Comparison of ENCODE assay signal across 9 cellular contexts in genomic region chrX:135740683-135741149, GRCh38. TPM values are rescaled to one million over a fixed set of nuclear protein-coding genes. Genes with fewer than 3 reads are reported as not detected.
A peak's percentile ranks its signal among the peaks of the same experiment; 100 is the strongest.
DNase-seq lines count a peak whose midpoint lies in the region; ATAC-seq and TF ChIP-seq lines count a peak whose summit lies in the region.
"Had no signal": no experiment of that assay in that cellular context is flagged by ENCODE, and none has a peak within 500 bp of the region (broad histone marks: within the 10 kb centered on the region; RNA-seq: fewer than 3 reads in every experiment).

No MANE protein-coding gene starts in this region.

- no peaks in the 10 kb centered on the region for H3K36me3 ChIP-seq in H7 (replicated peaks; ENCODE audit: control insufficient read depth, insufficient read depth, low read length)
- H3K36me3 ChIP-seq in SK-N-SH (replicated peaks in 1 of 2; ENCODE audit: control insufficient read depth in 1 of 2, insufficient read depth in 2 of 2, low read length in 1 of 2) = no peaks in the 10 kb centered on the region
- H3K36me3 ChIP-seq: pancreas had no signal

- H3K4me1 ChIP-seq in SK-N-SH (ENCODE audit: control insufficient read depth in 1 of 2, insufficient read depth in 2 of 2, low read depth in 1 of 2, low read length in 1 of 2) = no peaks in the 10 kb centered on the region
- H3K4me1 ChIP-seq: pancreas had no signal

- CTCF ChIA-PET in SK-N-SH (lab: Yijun Ruan, JAX) = interaction anchor here (1.6 kb wide), 1 partner anchor 144 kb away, joined by 5 read pairs; no protein-coding TSS in a partner anchor

- H3K9ac ChIP-seq in SK-N-SH = no peak overlapping the region

- H3K4me2 ChIP-seq in SK-N-SH = peak overlapping the region; percentile 50; the same call in 1 of the 2 replicates

- TF ChIP-seq CTCF in SK-N-SH (IDR thresholded peaks at IDR 0.05) (peak; percentile 61), dorsolateral prefrontal cortex (IDR thresholded peaks at IDR 0.05 in 54 of 56, conservative IDR thresholded peaks at IDR 0.05 in 2 of 56; ENCODE audit: low read depth in 1 of 56, partially characterized antibody in 56 of 56) (peak in 51 of 56 donors; percentile 14 to 59 (median 37))

- WGBS in SK-N-SH (ENCODE audit: low lambda C conversion rate) = 33% methylated on average over 16 of the region's 18 CpGs

- H3K27ac ChIP-seq in SK-N-SH (ENCODE audit: low read depth in 2 of 2, low read length in 1 of 2) (no peak overlapping the region), dorsolateral prefrontal cortex (no peak overlapping the region)
- H3K27ac ChIP-seq: pancreas had no signal

- POLR2A ChIA-PET in SK-N-SH (lab: Yijun Ruan, JAX) = no interaction called here

- no peaks in the 10 kb centered on the region for H3K9me2 ChIP-seq in SK-N-SH

- no peak overlapping the region for H2AFZ ChIP-seq in SK-N-SH (ENCODE audit: low read depth)

- TF ChIP-seq RAD21 in SK-N-SH (IDR thresholded peaks at IDR 0.05; ENCODE audit: low read length) = peak; percentile 40

- TF ChIP-seq EP300 in SK-N-SH (IDR thresholded peaks at IDR 0.05; ENCODE audit: borderline replicate concordance in 1 of 2, low read depth in 1 of 2, low read length in 1 of 2) = no peak

- peak; percentile 32 for DNase-seq in EH (ENCODE audit: low read depth)
- DNase-seq in H7 = peak; percentile 47
- peak; percentile 46 for DNase-seq in SK-N-SH
- DNase-seq in dorsolateral prefrontal cortex = no peak
- DNase-seq in stimulated activated CD4-positive, alpha-beta T cell treated with anti-CD3 and anti-CD28 coated beads, Interleukin-2, amount 100 ng/mL, for 48 hours = peak; percentile 43 to 63
- DNase-seq in COR-L47 (lab: John Stamatoyannopoulos, UW) = no peak

- no peaks in the 10 kb centered on the region for H3K79me2 ChIP-seq in SK-N-SH (ENCODE audit: insufficient read depth)

- H4K20me1 ChIP-seq in SK-N-SH (ENCODE audit: insufficient read depth) = no peaks in the 10 kb centered on the region

- no peak overlapping the region for H3K4me3 ChIP-seq in H7 (ENCODE audit: insufficient read depth, low read depth, low read length)
- peak overlapping the region in 1 of 2 experiments; percentile 16; a peak in 1 of 4 replicates for H3K4me3 ChIP-seq in SK-N-SH (ENCODE audit: low read depth in 2 of 2, low read length in 1 of 2)
- H3K4me3 ChIP-seq in dorsolateral prefrontal cortex = no peak overlapping the region
- H3K4me3 ChIP-seq: pancreas had no signal

- H3K9me3 ChIP-seq in SK-N-SH = no peaks in the 10 kb centered on the region
- H3K9me3 ChIP-seq: pancreas had no signal

- H3F3A ChIP-seq in SK-N-SH (replicated peaks; ENCODE audit: insufficient read depth) = no peaks in the 10 kb centered on the region

- intact Hi-C loops in dorsolateral prefrontal cortex (cut with DNase I) = no loop called here

- no peak for ATAC-seq in HG03175 (IDR thresholded peaks at IDR 0.05; ENCODE audit: unreplicated experiment)
- no peak for ATAC-seq in GM21737 (IDR thresholded peaks at IDR 0.05; ENCODE audit: unreplicated experiment)

- H3K27me3 ChIP-seq in H7 (ENCODE audit: control insufficient read depth, insufficient read depth, low read length) (no peaks in the 10 kb centered on the region), SK-N-SH (ENCODE audit: insufficient read depth) (peaks cover 9% of the 10 kb centered on the region; the same call in 1 of the 2 replicates), dorsolateral prefrontal cortex (peaks cover 0 to 37% (median 0%) of the 10 kb centered on the region in 45 donors)

TF ChIP-seq in SK-N-SH, 30 proteins besides CTCF, POLR2A, EP300 and RAD21:
- TF ChIP-seq ELF1 (IDR thresholded peaks at IDR 0.05) (peak; percentile 59), USF2 (IDR thresholded peaks at IDR 0.05; ENCODE audit: borderline replicate concordance, low read depth, low read length) (no peak), RCOR1 (IDR thresholded peaks at IDR 0.05; ENCODE audit: low read length) (no peak)

RNA-seq across cellular contexts. Expression of gene CT45A3, which starts 27.3 kb away (rescaled TPM):
- total RNA-seq in H7 (2014; rRNA removed; shearing (Covaris generic)) = not detected in 2 replicates
- polyA plus RNA-seq in SK-N-SH (2012; rRNA removed) = not detected in 2 replicates
- polyA plus RNA-seq in SK-N-SH (2012; cell fraction: cytosol; rRNA removed) = not detected in 2 replicates
- polyA plus RNA-seq in SK-N-SH (2012; cell fraction: nucleus; rRNA removed) = not detected in 2 replicates
- 1 to 10 TPM in 14 of 120 experiments, under 1 TPM in 5, not detected in 101; 0.54 to 4.9 (median 1.3) TPM for total RNA-seq in dorsolateral prefrontal cortex
- total RNA-seq: pancreas had no signal
- polyA plus RNA-seq: pancreas had no signal

RNA-seq across cellular contexts. Expression of gene CT45A1, which starts 27.3 kb away (rescaled TPM):
- not detected in 2 replicates for total RNA-seq in H7 (2014; rRNA removed; shearing (Covaris generic))
- polyA plus RNA-seq in SK-N-SH (2012; rRNA removed) = not detected in 2 replicates
- polyA plus RNA-seq in SK-N-SH (2012; cell fraction: cytosol; rRNA removed) = not detected in 2 replicates
- polyA plus RNA-seq in SK-N-SH (2012; cell fraction: nucleus; rRNA removed) = not detected in 2 replicates
- 1 to 10 TPM in 6 of 120 experiments, under 1 TPM in 3, not detected in 111; 0.58 to 2.0 (median 1.1) TPM for total RNA-seq in dorsolateral prefrontal cortex
- total RNA-seq: pancreas had no signal
- polyA plus RNA-seq: pancreas had no signal

RNA-seq across cellular contexts. Expression of gene CT45A5, which starts 44.6 kb away (rescaled TPM):
- 0.18 TPM in 1 of 2 replicates, not detected in the other for total RNA-seq in H7 (2014; rRNA removed; shearing (Covaris generic))
- not detected in 2 replicates for polyA plus RNA-seq in SK-N-SH (2012; rRNA removed)
- not detected in 2 replicates for polyA plus RNA-seq in SK-N-SH (2012; cell fraction: cytosol; rRNA removed)
- polyA plus RNA-seq in SK-N-SH (2012; cell fraction: nucleus; rRNA removed) = not detected in 2 replicates
- total RNA-seq in dorsolateral prefrontal cortex = 1 to 10 TPM in 18 of 120 experiments, under 1 TPM in 11, not detected in 91; 0.47 to 3.9 (median 1.2) TPM
- total RNA-seq: pancreas had no signal
- polyA plus RNA-seq: pancreas had no signal

Comparison
In these comparisons a context has a peak if more than half of its experiments do, and no peak if none do; other contexts are left out.
1. DNase-seq: peak in EH (single experiment), H7 (single experiment), SK-N-SH (single experiment) and stimulated activated CD4-positive, alpha-beta T cell treated with anti-CD3 and anti-CD28 coated beads, Interleukin-2, amount 100 ng/mL, for 48 hours (2 of 2); none in dorsolateral prefrontal cortex (0 of 10) and COR-L47 (single experiment).